Comparison of ENCODE assay signal across 8 cellular contexts in genomic region chr10:101018600-101019439, GRCh38. TPM values are rescaled to one million over a fixed set of nuclear protein-coding genes. Genes with fewer than 3 reads are reported as not detected.
A peak's percentile ranks its signal among the peaks of the same experiment; 100 is the strongest.
DNase-seq lines count a peak whose midpoint lies in the region; ATAC-seq, FAIRE-seq and TF ChIP-seq lines count a peak whose summit lies in the region.

No MANE protein-coding gene starts in this region.

- CTCF ChIA-PET in endothelial cell of umbilical vein (lab: Charles Lee) = interaction anchor here (0.6 to 7.3 kb wide), 21 partner anchors 12 to 456 kb away, joined by 3 to 254 read pairs (median 5); partner anchors contain the start of genes KAZALD1, LZTS2, MRPL43 and PDZD7

- H3K9me1 ChIP-seq in endothelial cell of umbilical vein (replicated peaks; ENCODE audit: control insufficient read depth, extremely low read depth, insufficient read depth, low read length) = no peaks in the 10 kb centered on the region

- peak overlapping the region; percentile 22 to 62 (median 51); a peak in 19 of 20 replicates for H3K4me3 ChIP-seq in BLaER1 treated with 17β-estradiol and CSF1 and Interleukin-3, amounts not matched to agents 10 nM and 100 nM
- peak overlapping the region; percentile 40 for H3K4me3 ChIP-seq in H7 (ENCODE audit: insufficient read depth, low read depth, low read length)
- H3K4me3 ChIP-seq in endothelial cell of umbilical vein (replicated peaks in 1 of 3; ENCODE audit: insufficient read depth in 1 of 3, low read depth in 1 of 3, low read length in 3 of 3) = no peak overlapping the region

- peak overlapping the region; percentile 59 to 95 (median 84) for H3K27ac ChIP-seq in BLaER1 treated with 17β-estradiol and CSF1 and Interleukin-3, amounts not matched to agents 10 nM and 100 nM
- no peak overlapping the region for H3K27ac ChIP-seq in endothelial cell of umbilical vein (ENCODE audit: insufficient read depth, low read depth, low read length)

- H3K79me2 ChIP-seq in endothelial cell of umbilical vein (ENCODE audit: control insufficient read depth, insufficient read depth, low read length) = no peaks in the 10 kb centered on the region

- H3K9ac ChIP-seq in BLaER1 treated with 17β-estradiol and CSF1 and Interleukin-3, amounts not matched to agents 10 nM and 100 nM = peak overlapping the region; percentile 62 to 86 (median 77)
- H3K9ac ChIP-seq in endothelial cell of umbilical vein (replicated peaks; ENCODE audit: extremely low read depth, insufficient read depth, low read length) = no peak overlapping the region

- no peaks in the 10 kb centered on the region for H3K9me3 ChIP-seq in BLaER1 treated with 17β-estradiol and CSF1 and Interleukin-3, amounts not matched to agents 10 nM and 100 nM (replicated peaks in 1 of 11)
- H3K9me3 ChIP-seq in endothelial cell of umbilical vein (replicated peaks; ENCODE audit: control insufficient read depth, insufficient read depth, low read length) = no peaks in the 10 kb centered on the region

- intact Hi-C loops in endothelial cell of umbilical vein (cut with micrococcal nuclease) = loop anchor here (1.0 to 10.0 kb wide), 3 partner anchors 14 to 104 kb away; partner anchors contain the start of gene SLF2

- H3K4me3 Mint-ChIP-seq in mesothelial cell of epicardium = peak overlapping the region; percentile 20

- TF ChIP-seq POLR2A in endothelial cell of umbilical vein (IDR thresholded peaks at IDR 0.05; ENCODE audit: low read depth, low read length) = no peak

- TF ChIP-seq CTCF in endothelial cell of umbilical vein (IDR thresholded peaks at IDR 0.05; ENCODE audit: extremely low read depth in 1 of 2, insufficient read depth in 1 of 2, low read depth in 1 of 2, low read length in 2 of 2) = peak; percentile 90 to 93
- peak; percentile 59 for TF ChIP-seq CTCF in mesothelial cell of epicardium (IDR thresholded peaks at IDR 0.05; ENCODE audit: unreplicated experiment)

- peak overlapping the region; percentile 20 for H2AFZ ChIP-seq in endothelial cell of umbilical vein (ENCODE audit: low read depth, low read length)

- peak; percentile 86 for FAIRE-seq in endothelial cell of umbilical vein (lab: Jason Lieb, UNC)

- peak; percentile 97 for DNase-seq in H7
- DNase-seq in NOMO-1 treated with DMSO at 0.1 percent for 48 hours (lab: John Stamatoyannopoulos, UW; ENCODE audit: unreplicated experiment) = peak; percentile 78
- DNase-seq in activated CD8-positive, alpha-beta memory T cell treated with anti-CD3 and anti-CD28 coated beads, Interleukin-2, amount 50 U/mL, for 4 hours = peak; percentile 80
- peak; percentile 82 for DNase-seq in endothelial cell of umbilical vein (ENCODE audit: low read depth, low spot score)
- DNase-seq in mesothelial cell of epicardium (ENCODE audit: low spot score in 2 of 2, unreplicated experiment in 2 of 2) = peak; percentile 63 to 86
- peak; percentile 62 for DNase-seq in stimulated activated CD8-positive, alpha-beta memory T cell treated with anti-CD3 and anti-CD28 coated beads, Interleukin-7, amount 100 ng/mL, for 24 hours (ENCODE audit: low read depth)

- H3K4me1 Mint-ChIP-seq in mesothelial cell of epicardium = peaks cover 12% of the 10 kb centered on the region

- H3K4me1 ChIP-seq in BLaER1 treated with 17β-estradiol and CSF1 and Interleukin-3, amounts not matched to agents 10 nM and 100 nM = peaks cover 75 to 90% (median 85%) of the 10 kb centered on the region in 10 experiments
- no peaks in the 10 kb centered on the region for H3K4me1 ChIP-seq in endothelial cell of umbilical vein (ENCODE audit: control insufficient read depth, extremely low read depth, insufficient read depth, low read length)

- H4K20me1 ChIP-seq in BLaER1 treated with 17β-estradiol and CSF1 and Interleukin-3, amounts not matched to agents 10 nM and 100 nM = peaks cover 0 to 10% (median 0%) of the 10 kb centered on the region in 11 experiments; a peak in 2 of 22 replicates
- no peaks in the 10 kb centered on the region for H4K20me1 ChIP-seq in endothelial cell of umbilical vein (replicated peaks; ENCODE audit: control insufficient read depth, extremely low read depth, insufficient read depth, low read length)

- dilution Hi-C loops in endothelial cell of umbilical vein (cut with MboI; ENCODE audit: extremely low pct_ligation_motif_present, low sequenced_read_pairs) = no loop called here

- H3K27me3 Mint-ChIP-seq in mesothelial cell of epicardium (ENCODE audit: low read depth) = peaks cover 44% of the 10 kb centered on the region

- no peaks in the 10 kb centered on the region for H3K36me3 ChIP-seq in BLaER1 treated with 17β-estradiol and CSF1 and Interleukin-3, amounts not matched to agents 10 nM and 100 nM
- H3K36me3 ChIP-seq in H7 (replicated peaks; ENCODE audit: control insufficient read depth, insufficient read depth, low read length) (no peaks in the 10 kb centered on the region), endothelial cell of umbilical vein (ENCODE audit: control insufficient read depth in 2 of 2, extremely low read depth in 1 of 2, insufficient read depth in 2 of 2, low read length in 2 of 2) (no peaks in the 10 kb centered on the region)

- BruUV-seq in endothelial cell of umbilical vein (replicated peaks; lab: Mats Ljungman, UMichigan) = no TSS peak

- H3K9me3 Mint-ChIP-seq in mesothelial cell of epicardium = no peaks in the 10 kb centered on the region

- POLR2A ChIA-PET in endothelial cell of umbilical vein (lab: Charles Lee) = no interaction called here

- no peak for ATAC-seq in GM21515 (IDR thresholded peaks at IDR 0.05; ENCODE audit: unreplicated experiment)

- peak overlapping the region; percentile 83 to 98 (median 91) for H3K4me2 ChIP-seq in BLaER1 treated with 17β-estradiol and CSF1 and Interleukin-3, amounts not matched to agents 10 nM and 100 nM
- H3K4me2 ChIP-seq in endothelial cell of umbilical vein (ENCODE audit: insufficient read depth, low read length) = no peak overlapping the region

- H3K36me3 Mint-ChIP-seq in mesothelial cell of epicardium = no peaks in the 10 kb centered on the region

- no peaks in the 10 kb centered on the region; a peak in 1 of 22 replicates for H3K27me3 ChIP-seq in BLaER1 treated with 17β-estradiol and CSF1 and Interleukin-3, amounts not matched to agents 10 nM and 100 nM
- peaks cover 34% of the 10 kb centered on the region for H3K27me3 ChIP-seq in H7 (ENCODE audit: control insufficient read depth, insufficient read depth, low read length)
- H3K27me3 ChIP-seq in endothelial cell of umbilical vein (ENCODE audit: control insufficient read depth in 2 of 2, insufficient read depth in 2 of 2, low read length in 2 of 2) = no peaks in the 10 kb centered on the region

- peak overlapping the region; percentile 11 for H3K27ac Mint-ChIP-seq in mesothelial cell of epicardium

RNA-seq across cellular contexts. Expression of gene PDZD7, which starts 12.1 kb away (rescaled TPM):
- total RNA-seq in H7 (2014; rRNA removed; shearing (Covaris generic)) = 2.3 and 5.1 TPM in 2 replicates
- total RNA-seq in endothelial cell of umbilical vein = 0.55 and 1.6 TPM in 2 replicates
- polyA plus RNA-seq in endothelial cell of umbilical vein = 0.41 and 0.92 TPM in 2 replicates
- polyA plus RNA-seq in endothelial cell of umbilical vein (2011; cell fraction: cytosol; rRNA removed) = 0.36 and 0.69 TPM in 2 replicates
- 1.3 and 1.7 TPM in 2 replicates for polyA plus RNA-seq in endothelial cell of umbilical vein (2011; cell fraction: nucleus; rRNA removed)
- polyA plus RNA-seq in endothelial cell of umbilical vein (2012) = 1.0 and 2.6 TPM in 2 replicates
- polyA minus RNA-seq in endothelial cell of umbilical vein = 0.22 and 0.45 TPM in 2 replicates
- 0.72 TPM for polyA minus RNA-seq in endothelial cell of umbilical vein (2011; cell fraction: cytosol; rRNA and poly(A)+ RNA removed)
- polyA minus RNA-seq in endothelial cell of umbilical vein (2011; cell fraction: nucleus; rRNA and poly(A)+ RNA removed) = 0.14 TPM in 1 of 2 replicates, not detected in the other
- total RNA-seq in mesothelial cell of epicardium = 1.2 to 1.8 TPM (median 1.8 TPM) in 3 replicates

RNA-seq across cellular contexts. Expression of gene SFXN3, which starts 12.2 kb away (rescaled TPM):
- total RNA-seq in H7 (2014; rRNA removed; shearing (Covaris generic)) = 4.1 and 5.6 TPM in 2 replicates
- total RNA-seq in endothelial cell of umbilical vein = 79.6 and 83.1 TPM in 2 replicates
- polyA plus RNA-seq in endothelial cell of umbilical vein = 117 and 125 TPM in 2 replicates
- polyA plus RNA-seq in endothelial cell of umbilical vein (2011; cell fraction: cytosol; rRNA removed) = 75.8 and 81.7 TPM in 2 replicates
- 327 and 344 TPM in 2 replicates for polyA plus RNA-seq in endothelial cell of umbilical vein (2011; cell fraction: nucleus; rRNA removed)
- 67.4 and 75.2 TPM in 2 replicates for polyA plus RNA-seq in endothelial cell of umbilical vein (2012)
- 177 and 187 TPM in 2 replicates for polyA minus RNA-seq in endothelial cell of umbilical vein
- polyA minus RNA-seq in endothelial cell of umbilical vein (2011; cell fraction: cytosol; rRNA and poly(A)+ RNA removed) = 82.2 TPM
- 63.1 and 94.4 TPM in 2 replicates for polyA minus RNA-seq in endothelial cell of umbilical vein (2011; cell fraction: nucleus; rRNA and poly(A)+ RNA removed)
- 14.8 to 17.4 TPM (median 17.1 TPM) in 3 replicates for total RNA-seq in mesothelial cell of epicardium

RNA-seq across cellular contexts. Expression of gene LZTS2, which starts 19.2 kb away (rescaled TPM):
- 107 and 108 TPM in 2 replicates for total RNA-seq in H7 (2014; rRNA removed; shearing (Covaris generic))
- total RNA-seq in endothelial cell of umbilical vein (63.7 and 70.8 TPM in 2 replicates), mesothelial cell of epicardium (107 to 111 TPM (median 110 TPM) in 3 replicates)
- polyA plus RNA-seq in endothelial cell of umbilical vein = 79.5 and 93.2 TPM in 2 replicates
- polyA plus RNA-seq in endothelial cell of umbilical vein (2011; cell fraction: cytosol; rRNA removed) = 47.6 and 58.9 TPM in 2 replicates
- 72.5 and 108 TPM in 2 replicates for polyA plus RNA-seq in endothelial cell of umbilical vein (2011; cell fraction: nucleus; rRNA removed)
- polyA plus RNA-seq in endothelial cell of umbilical vein (2012) = 36.0 and 47.0 TPM in 2 replicates
- polyA minus RNA-seq in endothelial cell of umbilical vein = 32.0 and 39.4 TPM in 2 replicates
- polyA minus RNA-seq in endothelial cell of umbilical vein (2011; cell fraction: cytosol; rRNA and poly(A)+ RNA removed) = 16.4 TPM
- polyA minus RNA-seq in endothelial cell of umbilical vein (2011; cell fraction: nucleus; rRNA and poly(A)+ RNA removed) = 16.7 and 31.8 TPM in 2 replicates

RNA-seq across cellular contexts. Expression of gene TWNK, which starts 31.5 kb away (rescaled TPM):
- total RNA-seq in H7 (2014; rRNA removed; shearing (Covaris generic)) = 16.0 and 19.2 TPM in 2 replicates
- total RNA-seq in endothelial cell of umbilical vein (10.9 and 12.3 TPM in 2 replicates), mesothelial cell of epicardium (11.7 to 13.9 TPM (median 12.4 TPM) in 3 replicates)
- 4.3 and 5.6 TPM in 2 replicates for polyA plus RNA-seq in endothelial cell of umbilical vein
- polyA plus RNA-seq in endothelial cell of umbilical vein (2011; cell fraction: cytosol; rRNA removed) = 7.0 and 8.7 TPM in 2 replicates
- polyA plus RNA-seq in endothelial cell of umbilical vein (2011; cell fraction: nucleus; rRNA removed) = 8.0 and 9.7 TPM in 2 replicates
- 12.8 and 12.9 TPM in 2 replicates for polyA plus RNA-seq in endothelial cell of umbilical vein (2012)
- polyA minus RNA-seq in endothelial cell of umbilical vein = 11.8 and 13.0 TPM in 2 replicates
- polyA minus RNA-seq in endothelial cell of umbilical vein (2011; cell fraction: cytosol; rRNA and poly(A)+ RNA removed) = 14.4 TPM
- 5.4 and 5.8 TPM in 2 replicates for polyA minus RNA-seq in endothelial cell of umbilical vein (2011; cell fraction: nucleus; rRNA and poly(A)+ RNA removed)

RNA-seq across cellular contexts. Expression of gene MRPL43, which starts 31.5 kb away (rescaled TPM):
- 106 and 107 TPM in 2 replicates for total RNA-seq in H7 (2014; rRNA removed; shearing (Covaris generic))
- 75.0 and 77.3 TPM in 2 replicates for total RNA-seq in endothelial cell of umbilical vein
- polyA plus RNA-seq in endothelial cell of umbilical vein = 144 and 204 TPM in 2 replicates
- polyA plus RNA-seq in endothelial cell of umbilical vein (2011; cell fraction: cytosol; rRNA removed) = 101 and 131 TPM in 2 replicates
- polyA plus RNA-seq in endothelial cell of umbilical vein (2011; cell fraction: nucleus; rRNA removed) = 63.5 and 73.0 TPM in 2 replicates
- polyA plus RNA-seq in endothelial cell of umbilical vein (2012) = 95.6 and 111 TPM in 2 replicates
- 35.5 and 39.4 TPM in 2 replicates for polyA minus RNA-seq in endothelial cell of umbilical vein
- 61.4 TPM for polyA minus RNA-seq in endothelial cell of umbilical vein (2011; cell fraction: cytosol; rRNA and poly(A)+ RNA removed)
- 12.0 and 28.5 TPM in 2 replicates for polyA minus RNA-seq in endothelial cell of umbilical vein (2011; cell fraction: nucleus; rRNA and poly(A)+ RNA removed)
- 66.7 to 70.2 TPM (median 69.4 TPM) in 3 replicates for total RNA-seq in mesothelial cell of epicardium

Comparison
In these comparisons a context has a peak if more than half of its experiments do, and no peak if none do; other contexts are left out.
1. H3K4me3 ChIP-seq: peak in BLaER1 treated with 17β-estradiol and CSF1 and Interleukin-3, amounts not matched to agents 10 nM and 100 nM (10 of 10) and H7 (single experiment); none in endothelial cell of umbilical vein (0 of 3).
2. Peak in every context shown above with its lines, with median percentiles within 50 percentile points of each other: DNase-seq.